ENCODE assay signal across 8 cellular contexts in the genomic region with DNA sequence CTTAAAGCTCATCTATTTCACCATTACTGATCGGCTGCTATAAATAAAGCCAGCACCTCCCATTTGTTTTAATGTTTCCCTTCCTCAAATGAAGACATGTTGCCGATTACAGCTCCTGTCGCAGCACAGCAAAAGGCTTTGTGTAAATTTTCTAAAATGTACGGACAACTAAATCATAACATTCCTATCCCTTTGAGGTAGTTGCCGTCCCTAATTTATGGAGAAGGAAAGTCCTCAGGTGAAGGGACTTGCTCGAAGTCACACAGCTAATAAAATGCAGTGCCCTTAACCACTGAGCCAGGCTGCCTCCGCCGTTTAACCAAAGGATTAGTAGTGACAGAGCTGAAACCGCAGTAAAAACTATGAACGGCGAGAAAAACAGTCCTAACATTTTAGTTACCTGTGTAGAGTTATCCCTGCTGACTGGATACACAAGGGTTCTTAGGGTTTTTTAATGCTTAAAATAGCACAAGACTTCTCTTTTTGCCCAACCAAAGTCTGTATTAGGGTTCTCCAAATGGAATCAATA. TPM values are rescaled to one million over a fixed set of nuclear protein-coding genes. Genes with fewer than 3 reads are reported as not detected.
DNase-seq lines count a peak whose midpoint lies in the region; ATAC-seq and TF ChIP-seq lines count a peak whose summit lies in the region.

No MANE protein-coding gene starts in this region.

- peaks cover 1% of the 10 kb centered on the region for H3K9me3 Mint-ChIP-seq in activated CD4-positive, alpha-beta T cell treated with anti-CD3 and anti-CD28 coated beads for 36 hours (ENCODE audit: low read depth)

- in situ Hi-C loops in gastrocnemius medialis (cut with MboI; ENCODE audit: low sequenced_read_pairs in 4 of 4) = no loop called here

- ATAC-seq in activated CD4-positive, alpha-beta T cell treated with anti-CD3 and anti-CD28 coated beads for 36 hours = peak; percentile 34
- ATAC-seq in T-helper 17 cell = peak; percentile 18
- peak; percentile 1 to 14 for ATAC-seq in gastrocnemius medialis
- ATAC-seq in HG03025 (IDR thresholded peaks at IDR 0.05; ENCODE audit: low FRiP score, unreplicated experiment) = no peak

- H3K36me3 Mint-ChIP-seq in activated CD4-positive, alpha-beta T cell treated with anti-CD3 and anti-CD28 coated beads for 36 hours (ENCODE audit: low read depth) = no peaks in the 10 kb centered on the region
- no peaks in the 10 kb centered on the region for H3K36me3 Mint-ChIP-seq in T-helper 17 cell (ENCODE audit: low read depth)

- H3K4me1 ChIP-seq in gastrocnemius medialis = peaks cover 17 to 22% of the 10 kb centered on the region in 2 donors

- intact Hi-C loops in activated CD4-positive, alpha-beta T cell treated with anti-CD3 and anti-CD28 coated beads for 36 hours (cut with DNase I, micrococcal nuclease) = loop anchor here (1.0 to 10.0 kb wide), 3 partner anchors 127 to 259 kb away; a partner anchor contains a TSS
- intact Hi-C loops in gastrocnemius medialis (cut with DNase I; ENCODE audit: low total_unique reads) = loop anchor here (5.0 to 10.0 kb wide), 2 partner anchors 127 to 279 kb away; a partner anchor contains a TSS

- H3K9me3 ChIP-seq in T-helper 17 cell (ENCODE audit: control insufficient read depth, low read length, poor library complexity, severe bottlenecking) (no peaks in the 10 kb centered on the region), gastrocnemius medialis (no peaks in the 10 kb centered on the region)

- H3K4me3 ChIP-seq in fibroblast of mammary gland (ENCODE audit: control insufficient read depth, low read depth, low read length) = peak overlapping the region; percentile 73
- peak overlapping the region; percentile 79 to 96 (median 88) for H3K4me3 ChIP-seq in gastrocnemius medialis

- H3K4me3 Mint-ChIP-seq in activated CD4-positive, alpha-beta T cell treated with anti-CD3 and anti-CD28 coated beads for 36 hours = peak overlapping the region; percentile 72
- peak overlapping the region; percentile 87 for H3K4me3 Mint-ChIP-seq in T-helper 17 cell

- H3K27me3 Mint-ChIP-seq in activated CD4-positive, alpha-beta T cell treated with anti-CD3 and anti-CD28 coated beads for 36 hours = no peaks in the 10 kb centered on the region
- H3K27me3 Mint-ChIP-seq in T-helper 17 cell = peaks cover 4% of the 10 kb centered on the region

- TF ChIP-seq CTCF in fibroblast of mammary gland (conservative IDR thresholded peaks at IDR 0.05; ENCODE audit: control insufficient read depth, insufficient read depth, low read depth, low read length) (no peak), gastrocnemius medialis (IDR thresholded peaks at IDR 0.05 in 4 of 5, conservative IDR thresholded peaks at IDR 0.05 in 1 of 5) (no peak)

- H3K27ac ChIP-seq in gastrocnemius medialis = peak overlapping the region; percentile 93 to 99 (median 97)

- peaks cover 0 to 18% of the 10 kb centered on the region in 2 donors for H3K36me3 ChIP-seq in gastrocnemius medialis

- CTCF ChIA-PET in activated CD4-positive, alpha-beta T cell treated with anti-CD3 and anti-CD28 coated beads for 36 hours (lab: Charles Lee) = interaction anchor here (0.5 to 3.9 kb wide), 22 partner anchors 8 to 1397 kb away, joined by 3 to 30 read pairs (median 4); a partner anchor contains a TSS

- POLR2A ChIA-PET in activated CD4-positive, alpha-beta T cell treated with anti-CD3 and anti-CD28 coated beads for 36 hours (lab: Charles Lee) = interaction anchor here (1.3 kb wide), 1 partner anchor 153 kb away, joined by 6 read pairs; a partner anchor contains a TSS

- DNase-seq in activated CD4-positive, alpha-beta T cell treated with anti-CD3 and anti-CD28 coated beads for 36 hours = peak; percentile 28
- no peak for DNase-seq in activated CD4-positive, alpha-beta T cell treated with anti-CD3 and anti-CD28 coated beads for 1 hour
- DNase-seq in T-helper 17 cell (no peak), fibroblast of mammary gland (ENCODE audit: low read depth) (no peak), gastrocnemius medialis (no peak), activated gamma-delta T cell (lab: John Stamatoyannopoulos, UW) (no peak), NCI-H187 treated with DMSO at 0.1 percent for 48 hours (lab: John Stamatoyannopoulos, UW) (no peak)

- H3K4me1 Mint-ChIP-seq in activated CD4-positive, alpha-beta T cell treated with anti-CD3 and anti-CD28 coated beads for 36 hours = peaks cover 9% of the 10 kb centered on the region
- peaks cover 16% of the 10 kb centered on the region for H3K4me1 Mint-ChIP-seq in T-helper 17 cell

- H3K27ac Mint-ChIP-seq in activated CD4-positive, alpha-beta T cell treated with anti-CD3 and anti-CD28 coated beads for 36 hours = peak overlapping the region; percentile 72
- peak overlapping the region; percentile 72 for H3K27ac Mint-ChIP-seq in T-helper 17 cell

- TF ChIP-seq POLR2A in gastrocnemius medialis (IDR thresholded peaks at IDR 0.05) = no peak

- no peaks in the 10 kb centered on the region for H3K27me3 ChIP-seq in gastrocnemius medialis

RNA-seq across cellular contexts. Expression of a gene that starts 0.9 kb away (rescaled TPM):
- 1 to 10 TPM; 2.5 to 3.2 TPM for total RNA-seq in activated CD4-positive, alpha-beta T cell treated with anti-CD3 and anti-CD28 coated beads for 36 hours
- total RNA-seq in T-helper 17 cell (1 to 10 TPM; 9.6 to 9.8 TPM), gastrocnemius medialis (100 to 1,000 TPM; 376 to 478 (median 414) TPM)

RNA-seq across cellular contexts. Expression of a gene that starts 27.0 kb away (rescaled TPM):
- 100 to 1,000 TPM; 112 to 136 TPM for total RNA-seq in activated CD4-positive, alpha-beta T cell treated with anti-CD3 and anti-CD28 coated beads for 36 hours
- total RNA-seq in T-helper 17 cell (100 to 1,000 TPM; 104 to 112 TPM), gastrocnemius medialis (100 to 1,000 TPM in 2 of 4 donors, 10 to 100 TPM in 2; 63.0 to 110 (median 99.8) TPM)

RNA-seq across cellular contexts. Expression of a gene that starts 45.2 kb away (rescaled TPM):
- total RNA-seq in activated CD4-positive, alpha-beta T cell treated with anti-CD3 and anti-CD28 coated beads for 36 hours = not detected
- total RNA-seq in T-helper 17 cell = 1 to 10 TPM in 1 of 2 donors, not detected in 1; 1.1 TPM
- total RNA-seq in gastrocnemius medialis = 1 to 10 TPM in 3 of 4 donors, under 1 TPM in 1; 0.71 to 1.7 (median 1.2) TPM

Comparison
In these comparisons a context has a peak if more than half of its experiments do, and no peak if none do; other contexts are left out.
1. RNA of a gene that starts 0.9 kb away (total RNA-seq): 376 to 478 TPM in gastrocnemius medialis; 9.6 to 9.8 TPM in T-helper 17 cell and 2.5 to 3.2 TPM in activated CD4-positive, alpha-beta T cell treated with anti-CD3 and anti-CD28 coated beads for 36 hours; every median in the first group is over 10 times any median in the second.